ENCODE assay signal across 2 cellular contexts in the genomic region with DNA sequence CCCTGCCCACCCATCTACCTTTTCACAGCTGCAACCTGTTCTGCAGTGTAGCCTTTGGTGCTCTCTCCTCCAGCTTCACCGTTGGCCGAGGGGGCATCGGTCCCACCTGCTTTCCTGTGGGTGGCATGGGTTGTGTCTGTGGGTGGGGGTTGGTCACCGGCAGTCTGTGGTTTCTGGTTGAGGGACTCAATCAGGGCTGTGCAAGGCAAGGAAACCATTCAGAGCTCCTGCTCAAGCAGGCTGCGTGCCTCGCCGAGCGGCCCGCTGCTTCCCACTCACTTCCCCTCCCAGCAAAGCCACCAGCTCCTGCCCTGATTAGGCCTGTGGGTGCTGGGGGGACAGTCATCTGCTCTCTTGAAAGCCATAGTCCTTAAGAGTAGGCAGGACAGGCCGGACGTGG.
TF ChIP-seq lines count a peak whose summit lies in the region.

No MANE protein-coding gene starts in this region.

TF ChIP-seq in GM12878, 131 proteins besides CTCF, POLR2A, EP300 and RAD21 (continued from another document):
- 0 out of 2 replicates have a peak, but pooled peaks have one; percentile 17 for TF ChIP-seq MEF2A (IDR thresholded peaks at IDR 0.05; ENCODE audit: insufficient read depth, low read depth, low read length)
- peak; percentile 55; the same call in 1 of the 2 replicates for TF ChIP-seq IKZF1 (conservative IDR thresholded peaks at IDR 0.05)
- peak; percentile 34 to 43; a peak in 2 of 4 replicates for TF ChIP-seq IKZF2 (IDR thresholded peaks at IDR 0.05)
- TF ChIP-seq BHLHE40 (IDR thresholded peaks at IDR 0.05; ENCODE audit: borderline replicate concordance in 1 of 2, low read depth in 2 of 2, low read length in 1 of 2) = 0 out of 4 replicates have a peak, but pooled peaks of 1 of the 2 experiments have one; percentile 18
- no peak for TF ChIP-seq POLR2AphosphoS5 (IDR thresholded peaks at IDR 0.05; ENCODE audit: low read length)
- TF ChIP-seq, protein P1, sequence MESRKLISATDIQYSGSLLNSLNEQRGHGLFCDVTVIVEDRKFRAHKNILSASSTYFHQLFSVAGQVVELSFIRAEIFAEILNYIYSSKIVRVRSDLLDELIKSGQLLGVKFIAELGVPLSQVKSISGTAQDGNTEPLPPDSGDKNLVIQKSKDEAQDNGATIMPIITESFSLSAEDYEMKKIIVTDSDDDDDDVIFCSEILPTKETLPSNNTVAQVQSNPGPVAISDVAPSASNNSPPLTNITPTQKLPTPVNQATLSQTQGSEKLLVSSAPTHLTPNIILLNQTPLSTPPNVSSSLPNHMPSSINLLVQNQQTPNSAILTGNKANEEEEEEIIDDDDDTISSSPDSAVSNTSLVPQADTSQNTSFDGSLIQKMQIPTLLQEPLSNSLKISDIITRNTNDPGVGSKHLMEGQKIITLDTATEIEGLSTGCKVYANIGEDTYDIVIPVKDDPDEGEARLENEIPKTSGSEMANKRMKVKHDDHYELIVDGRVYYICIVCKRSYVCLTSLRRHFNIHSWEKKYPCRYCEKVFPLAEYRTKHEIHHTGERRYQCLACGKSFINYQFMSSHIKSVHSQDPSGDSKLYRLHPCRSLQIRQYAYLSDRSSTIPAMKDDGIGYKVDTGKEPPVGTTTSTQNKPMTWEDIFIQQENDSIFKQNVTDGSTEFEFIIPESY (IDR thresholded peaks at IDR 0.05) = no peak
- peak; percentile 88 for TF ChIP-seq RUNX3 (IDR thresholded peaks at IDR 0.05; ENCODE audit: low read length)
- TF ChIP-seq TCF12 (IDR thresholded peaks at IDR 0.05; ENCODE audit: low read depth, low read length) = peak; percentile 17; the same call in 1 of the 2 replicates
- 0 out of 2 replicates have a peak, but pooled peaks have one; percentile 51 for TF ChIP-seq TBL1XR1 (IDR thresholded peaks at IDR 0.05; ENCODE audit: low read depth, low read length)
- 0 out of 2 replicates have a peak, but pooled peaks have one; percentile 27 for TF ChIP-seq DPF2 (IDR thresholded peaks at IDR 0.05)
- TF ChIP-seq KAT2A (conservative IDR thresholded peaks at IDR 0.05; ENCODE audit: control insufficient read depth, low read depth, low read length) = no peak
- TF ChIP-seq ZNF384 (IDR thresholded peaks at IDR 0.05; ENCODE audit: borderline replicate concordance, low read depth, low read length) = no peak
- no peak for TF ChIP-seq RB1 (IDR thresholded peaks at IDR 0.05; ENCODE audit: borderline replicate concordance)
- TF ChIP-seq ZNF24 (IDR thresholded peaks at IDR 0.05) = no peak
- TF ChIP-seq, protein P2, sequence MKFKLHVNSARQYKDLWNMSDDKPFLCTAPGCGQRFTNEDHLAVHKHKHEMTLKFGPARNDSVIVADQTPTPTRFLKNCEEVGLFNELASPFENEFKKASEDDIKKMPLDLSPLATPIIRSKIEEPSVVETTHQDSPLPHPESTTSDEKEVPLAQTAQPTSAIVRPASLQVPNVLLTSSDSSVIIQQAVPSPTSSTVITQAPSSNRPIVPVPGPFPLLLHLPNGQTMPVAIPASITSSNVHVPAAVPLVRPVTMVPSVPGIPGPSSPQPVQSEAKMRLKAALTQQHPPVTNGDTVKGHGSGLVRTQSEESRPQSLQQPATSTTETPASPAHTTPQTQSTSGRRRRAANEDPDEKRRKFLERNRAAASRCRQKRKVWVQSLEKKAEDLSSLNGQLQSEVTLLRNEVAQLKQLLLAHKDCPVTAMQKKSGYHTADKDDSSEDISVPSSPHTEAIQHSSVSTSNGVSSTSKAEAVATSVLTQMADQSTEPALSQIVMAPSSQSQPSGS (IDR thresholded peaks at IDR 0.05; ENCODE audit: low read length) = no peak; the same call in 1 of the 2 replicates
- TF ChIP-seq EGR1 (IDR thresholded peaks at IDR 0.05; ENCODE audit: borderline replicate concordance in 1 of 2, low read depth in 2 of 2, low read length in 2 of 2) = peak in 1 of 2 experiments; percentile 57; a peak in 1 of 3 replicates
- TF ChIP-seq, protein P3, sequence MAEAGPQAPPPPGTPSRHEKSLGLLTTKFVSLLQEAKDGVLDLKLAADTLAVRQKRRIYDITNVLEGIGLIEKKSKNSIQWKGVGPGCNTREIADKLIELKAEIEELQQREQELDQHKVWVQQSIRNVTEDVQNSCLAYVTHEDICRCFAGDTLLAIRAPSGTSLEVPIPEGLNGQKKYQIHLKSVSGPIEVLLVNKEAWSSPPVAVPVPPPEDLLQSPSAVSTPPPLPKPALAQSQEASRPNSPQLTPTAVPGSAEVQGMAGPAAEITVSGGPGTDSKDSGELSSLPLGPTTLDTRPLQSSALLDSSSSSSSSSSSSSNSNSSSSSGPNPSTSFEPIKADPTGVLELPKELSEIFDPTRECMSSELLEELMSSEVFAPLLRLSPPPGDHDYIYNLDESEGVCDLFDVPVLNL (IDR thresholded peaks at IDR 0.05; ENCODE audit: low read depth, low read length) = no peak
- TF ChIP-seq TCF3 (IDR thresholded peaks at IDR 0.05; ENCODE audit: borderline replicate concordance, insufficient read depth, low read depth, low read length) = 0 out of 2 replicates have a peak, but pooled peaks have one; percentile 56
- no peak for TF ChIP-seq STAT1 (conservative IDR thresholded peaks at IDR 0.05)
- 0 out of 2 replicates have a peak, but pooled peaks have one; percentile 48 for TF ChIP-seq HDGF (IDR thresholded peaks at IDR 0.05)
- TF ChIP-seq SPI1 (IDR thresholded peaks at IDR 0.05; ENCODE audit: borderline replicate concordance, insufficient read depth, low read depth, low read length) = peak; percentile 64; the same call in 1 of the 2 replicates
- TF ChIP-seq EZH2 (IDR thresholded peaks at IDR 0.05; ENCODE audit: borderline replicate concordance, control insufficient read depth, low read depth, low read length) = no peak
- TF ChIP-seq, protein P4, sequence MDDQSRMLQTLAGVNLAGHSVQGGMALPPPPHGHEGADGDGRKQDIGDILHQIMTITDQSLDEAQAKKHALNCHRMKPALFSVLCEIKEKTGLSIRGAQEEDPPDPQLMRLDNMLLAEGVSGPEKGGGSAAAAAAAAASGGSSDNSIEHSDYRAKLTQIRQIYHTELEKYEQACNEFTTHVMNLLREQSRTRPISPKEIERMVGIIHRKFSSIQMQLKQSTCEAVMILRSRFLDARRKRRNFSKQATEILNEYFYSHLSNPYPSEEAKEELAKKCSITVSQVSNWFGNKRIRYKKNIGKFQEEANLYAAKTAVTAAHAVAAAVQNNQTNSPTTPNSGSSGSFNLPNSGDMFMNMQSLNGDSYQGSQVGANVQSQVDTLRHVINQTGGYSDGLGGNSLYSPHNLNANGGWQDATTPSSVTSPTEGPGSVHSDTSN (IDR thresholded peaks at IDR 0.05; ENCODE audit: insufficient replicate concordance, low read depth, low read length) = no peak
- no peak for TF ChIP-seq IRF4 (IDR thresholded peaks at IDR 0.05; ENCODE audit: low read depth, low read length)
- TF ChIP-seq CHD1 (IDR thresholded peaks at IDR 0.05; ENCODE audit: low read depth, low read length) = no peak
- 0 out of 2 replicates have a peak, but pooled peaks have one; percentile 11 for TF ChIP-seq MTA2 (IDR thresholded peaks at IDR 0.05; ENCODE audit: low read depth)
- TF ChIP-seq NR2C1 (IDR thresholded peaks at IDR 0.05) = no peak

TF ChIP-seq in HEK293T, 16 proteins besides CTCF, POLR2A, EP300 and RAD21 (continued from another document):
- TF ChIP-seq, protein P5, sequence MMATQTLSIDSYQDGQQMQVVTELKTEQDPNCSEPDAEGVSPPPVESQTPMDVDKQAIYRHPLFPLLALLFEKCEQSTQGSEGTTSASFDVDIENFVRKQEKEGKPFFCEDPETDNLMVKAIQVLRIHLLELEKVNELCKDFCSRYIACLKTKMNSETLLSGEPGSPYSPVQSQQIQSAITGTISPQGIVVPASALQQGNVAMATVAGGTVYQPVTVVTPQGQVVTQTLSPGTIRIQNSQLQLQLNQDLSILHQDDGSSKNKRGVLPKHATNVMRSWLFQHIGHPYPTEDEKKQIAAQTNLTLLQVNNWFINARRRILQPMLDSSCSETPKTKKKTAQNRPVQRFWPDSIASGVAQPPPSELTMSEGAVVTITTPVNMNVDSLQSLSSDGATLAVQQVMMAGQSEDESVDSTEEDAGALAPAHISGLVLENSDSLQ (IDR thresholded peaks at IDR 0.05) = no peak
